In the genomic region with DNA sequence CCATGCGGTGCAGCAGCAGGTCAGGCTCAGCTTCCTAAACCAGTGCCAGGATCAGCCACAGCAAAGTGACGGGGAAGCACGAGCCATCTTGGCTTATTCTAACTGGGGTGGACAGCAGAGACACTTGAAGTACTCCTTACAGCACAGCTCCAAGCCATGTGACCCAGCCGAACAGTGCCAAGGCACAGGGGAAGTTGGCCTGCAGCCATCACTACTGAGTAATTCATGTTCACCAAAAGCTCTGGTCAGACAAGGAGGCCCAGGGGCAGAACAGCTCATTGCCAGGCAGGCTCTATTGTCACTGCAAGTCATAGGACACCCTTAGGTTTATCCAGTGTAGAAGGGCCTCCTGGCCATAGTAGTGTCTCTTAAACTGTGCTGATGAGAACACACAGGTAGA, we compare ENCODE assay signal across 10 cellular contexts. TPM values are rescaled to one million over a fixed set of nuclear protein-coding genes. Genes with fewer than 3 reads are reported as not detected.
A peak's percentile ranks its signal among the peaks of the same experiment; 100 is the strongest.
DNase-seq lines count a peak whose midpoint lies in the region; ATAC-seq and TF ChIP-seq lines count a peak whose summit lies in the region.
"Had no signal": no experiment of that assay in that cellular context is flagged by ENCODE, and none has a peak within 500 bp of the region (broad histone marks: within the 10 kb centered on the region; RNA-seq: fewer than 3 reads in every experiment).

No MANE protein-coding gene starts in this region.

- H3K27ac ChIP-seq in PC-3 (ENCODE audit: low read length) (no peak overlapping the region), mesendoderm (ENCODE audit: low read depth, low read length) (no peak overlapping the region)

- no peaks in the 10 kb centered on the region for H3K9me2 ChIP-seq in PC-3 (replicated peaks; ENCODE audit: low read length)

- no TSS peak for BruUV-seq in PC-3 (replicated peaks; lab: Mats Ljungman, UMichigan)

- no peaks in the 10 kb centered on the region for H4K20me1 ChIP-seq in PC-3 (ENCODE audit: low read length)

- no peak overlapping the region for H3K56ac ChIP-seq in mesendoderm (ENCODE audit: low read length)

- peak; percentile 34 for DNase-seq in EL
- DNase-seq in PC-3, result peak; percentile 94
- peak; percentile 83 for DNase-seq in fibroblast of mammary gland (ENCODE audit: low read depth)
- DNase-seq in posterior cingulate gyrus, result peak in 7 of 10 donors; percentile 18 to 86 (median 29)
- DNase-seq in cortex of kidney (lab: John Stamatoyannopoulos, UW), result no peak
- no peak for DNase-seq in mesendoderm
- no peak for DNase-seq in NCI-H748 (lab: John Stamatoyannopoulos, UW; ENCODE audit: unreplicated experiment)
- DNase-seq: NCI-H146 had no signal

- H3K9me3 ChIP-seq in PC-3 (ENCODE audit: low read length), result no peaks in the 10 kb centered on the region

- no peak overlapping the region for H2BK120ac ChIP-seq in mesendoderm (ENCODE audit: low read depth, low read length)

- H3K9ac ChIP-seq in PC-3 (ENCODE audit: low read length), result no peak overlapping the region
- no peak overlapping the region for H3K9ac ChIP-seq in mesendoderm (ENCODE audit: low read length)

- H3K23ac ChIP-seq in mesendoderm (ENCODE audit: low read length), result no peak overlapping the region

- H3K4me1 ChIP-seq in PC-3 (ENCODE audit: insufficient read depth, low read length) (no peaks in the 10 kb centered on the region), mesendoderm (ENCODE audit: control insufficient read depth, low read depth, low read length) (no peaks in the 10 kb centered on the region)

- no peaks in the 10 kb centered on the region for H3K36me3 ChIP-seq in PC-3 (ENCODE audit: low read depth, low read length)
- no peaks in the 10 kb centered on the region for H3K36me3 ChIP-seq in mesendoderm (ENCODE audit: control insufficient read depth, insufficient read depth, low read length)

- WGBS in mesendoderm (ENCODE audit: extremely low coverage, insufficient coverage, low lambda C conversion rate), result no CpG with 5 or more reads among the region's 4 CpGs

- no peak overlapping the region for H2AK5ac ChIP-seq in mesendoderm (ENCODE audit: low read length)

- ATAC-seq in PC-3 (peak; percentile 35; the same call in 1 of the 2 replicates), GM21737 (IDR thresholded peaks at IDR 0.05; ENCODE audit: unreplicated experiment) (no peak)

- no peak overlapping the region for H2AFZ ChIP-seq in PC-3 (ENCODE audit: low read length)

- no peaks in the 10 kb centered on the region for H3F3A ChIP-seq in PC-3 (ENCODE audit: low read length, unreplicated experiment)

- H4K5ac ChIP-seq in mesendoderm (ENCODE audit: low read length), result no peak overlapping the region

- no peaks in the 10 kb centered on the region for H3K79me1 ChIP-seq in mesendoderm (ENCODE audit: low read length)

- no peak overlapping the region for H2BK5ac ChIP-seq in mesendoderm (ENCODE audit: low read length)

- no peak overlapping the region for H2BK15ac ChIP-seq in mesendoderm (replicated peaks; ENCODE audit: low read depth)

- no peak overlapping the region for H3K4me2 ChIP-seq in PC-3 (ENCODE audit: low read length)
- H3K4me2 ChIP-seq in mesendoderm (ENCODE audit: low read length), result no peak overlapping the region

- H3K27me3 ChIP-seq in PC-3 (ENCODE audit: low read length), result peaks cover 36% of the 10 kb centered on the region
- no peaks in the 10 kb centered on the region for H3K27me3 ChIP-seq in mesendoderm (ENCODE audit: insufficient read depth, low read length, poor library complexity)

- no peaks in the 10 kb centered on the region for H3K79me2 ChIP-seq in PC-3 (ENCODE audit: low read length)
- no peaks in the 10 kb centered on the region for H3K79me2 ChIP-seq in mesendoderm (ENCODE audit: control insufficient read depth, insufficient read depth, low read length)

- H3K4me3 ChIP-seq in PC-3 (ENCODE audit: low read length), result no peak overlapping the region
- no peak overlapping the region for H3K4me3 ChIP-seq in fibroblast of mammary gland (ENCODE audit: control insufficient read depth, low read depth, low read length)
- no peak overlapping the region for H3K4me3 ChIP-seq in mesendoderm (ENCODE audit: low read length)

- no peak overlapping the region for H3K4ac ChIP-seq in mesendoderm (ENCODE audit: low read depth, low read length)

- no peak overlapping the region for H3K18ac ChIP-seq in mesendoderm (ENCODE audit: low read length)

- TF ChIP-seq CTCF in PC-3 (conservative IDR thresholded peaks at IDR 0.05; ENCODE audit: low read depth, low read length) (no peak), fibroblast of mammary gland (conservative IDR thresholded peaks at IDR 0.05; ENCODE audit: control insufficient read depth, insufficient read depth, low read depth, low read length) (no peak)

- CTCF ChIA-PET in PC-3 (lab: Charles Lee), result no interaction called here

- intact Hi-C loops in PC-3 (cut with micrococcal nuclease) (no loop called here), posterior cingulate gyrus (cut with DNase I) (no loop called here)

- no peak overlapping the region for H4K8ac ChIP-seq in mesendoderm (ENCODE audit: low read depth, low read length)

- POLR2A ChIA-PET in PC-3 (lab: Charles Lee; ENCODE audit: unreplicated experiment), result no interaction called here

RNA-seq across cellular contexts. Expression of a gene that starts 23.4 kb away (rescaled TPM):
- not detected in 2 replicates for total RNA-seq in PC-3 (2014; rRNA removed)
- 0.10 TPM for polyA plus RNA-seq in mesendoderm (2013, experiment 1 of 2)
- 0.03 TPM for polyA plus RNA-seq in mesendoderm (2013, experiment 2 of 2)
- total RNA-seq: T-helper 1 cell treated with Interleukin-12 subunit alpha and Interleukin-12 subunit beta and Interleukin-4 antibody, amounts not matched to agents 30 ng/mL and 1 ng/mL, for 36 hours had no signal

Comparison
In these comparisons a context has a peak if more than half of its experiments do, and no peak if none do; other contexts are left out.
1. DNase-seq: peak in EL (single experiment), PC-3 (single experiment), fibroblast of mammary gland (single experiment) and posterior cingulate gyrus (7 of 10); none in cortex of kidney (single experiment), mesendoderm (single experiment) and NCI-H748 (single experiment).